8 cellular contexts compared by ENCODE assay signal in the genomic region with DNA sequence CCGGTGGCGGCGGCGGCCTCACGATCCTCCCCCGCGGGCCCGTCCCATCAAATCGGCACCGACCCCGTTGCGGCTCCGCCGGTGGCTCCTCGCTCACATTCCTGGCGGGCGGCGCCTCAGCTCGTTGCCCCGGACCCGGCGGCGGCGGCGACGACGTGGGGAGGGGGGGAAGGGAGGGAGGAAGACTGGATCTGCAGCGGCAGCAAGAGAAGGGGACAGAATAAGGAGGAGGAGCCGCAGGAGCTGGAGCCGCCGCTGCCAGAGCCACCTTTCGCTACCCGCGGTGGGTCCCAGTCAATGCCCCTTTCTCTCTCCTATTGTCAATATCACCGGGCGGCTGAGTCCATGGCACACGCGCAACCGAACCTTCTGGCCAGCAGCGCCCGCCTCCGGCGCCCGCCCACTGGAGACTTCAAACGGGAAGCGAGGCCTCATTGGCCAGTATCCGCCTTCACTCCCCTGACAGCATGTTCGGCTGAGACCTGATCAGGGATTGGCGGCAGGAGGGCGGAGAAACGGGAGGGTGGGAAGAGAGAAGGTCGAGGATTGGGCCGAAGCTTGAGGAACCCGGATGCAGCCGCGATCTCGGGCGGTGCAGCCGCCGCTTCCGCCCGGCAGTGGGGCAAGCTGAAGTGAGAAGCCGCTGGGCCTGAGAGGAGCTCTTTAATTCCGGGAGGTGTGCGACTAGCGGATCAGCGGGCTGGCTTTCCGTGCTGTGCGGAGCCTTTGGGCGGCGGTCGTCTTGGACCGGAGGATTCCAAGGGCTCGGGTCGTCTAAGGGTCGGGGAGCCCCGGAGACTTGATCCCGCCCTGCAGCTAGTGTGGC. TPM values are rescaled to one million over a fixed set of nuclear protein-coding genes. Genes with fewer than 3 reads are reported as not detected.
A peak's percentile ranks its signal among the peaks of the same experiment; 100 is the strongest.
DNase-seq lines count a peak whose midpoint lies in the region; ATAC-seq lines count a peak whose summit lies in the region.

A gene (minus strand): TSS at position 378 of the 826 bp plus-strand sequence. CDS start 3,692 bp downstream, outside the sequence.

- H3K4me1 Mint-ChIP-seq in dendritic cell treated with granulocyte-macrophage colony-stimulating factor and Interleukin-4, amounts not matched to agents 40 ng/mL and 50 ng/mL, for 4 days (ENCODE audit: low read depth) = peaks cover 22% of the 10 kb centered on the region

- H3K27me3 Mint-ChIP-seq in dendritic cell treated with granulocyte-macrophage colony-stimulating factor and Interleukin-4, amounts not matched to agents 40 ng/mL and 50 ng/mL, for 4 days = no peaks in the 10 kb centered on the region

- intact Hi-C loops in dendritic cell treated with granulocyte-macrophage colony-stimulating factor and Interleukin-4, amounts not matched to agents 40 ng/mL and 50 ng/mL, for 4 days (cut with micrococcal nuclease) = loop anchor here (1.0 to 5.0 kb wide), 3 partner anchors 71 to 156 kb away; no protein-coding TSS in a partner anchor

- peak within 1 kb of the TSS; percentile 93 for H3K4me3 Mint-ChIP-seq in dendritic cell treated with granulocyte-macrophage colony-stimulating factor and Interleukin-4, amounts not matched to agents 40 ng/mL and 50 ng/mL, for 4 days

- DNase-seq in C1 segment of cervical spinal cord (lab: John Stamatoyannopoulos, UW) = peak; percentile 80 to 99 (median 97)
- peak; percentile 97 for DNase-seq in NCI-H748 treated with DMSO at 0.1 percent for 48 hours (lab: John Stamatoyannopoulos, UW)
- peak; percentile 88 to 97 for DNase-seq in activated CD4-positive, alpha-beta T cell treated with anti-CD3 and anti-CD28 coated beads, Interleukin-2, amount 50 U/mL, for 24 hours (ENCODE audit: low read depth in 1 of 2, low spot score in 1 of 2)
- peak; percentile 99 for DNase-seq in left lobe of liver (ENCODE audit: low spot score)
- DNase-seq in stimulated activated CD4-positive, alpha-beta T cell treated with anti-CD3 and anti-CD28 coated beads, Interleukin-2, amount 100 ng/mL, for 4 hours (ENCODE audit: low read depth) = peak; percentile 97

- no peaks in the 10 kb centered on the region for H3K9me3 Mint-ChIP-seq in dendritic cell treated with granulocyte-macrophage colony-stimulating factor and Interleukin-4, amounts not matched to agents 40 ng/mL and 50 ng/mL, for 4 days

- H3K27ac Mint-ChIP-seq in dendritic cell treated with granulocyte-macrophage colony-stimulating factor and Interleukin-4, amounts not matched to agents 40 ng/mL and 50 ng/mL, for 4 days = peak within 1 kb of the TSS; percentile 94

- peak; percentile 95 for ATAC-seq in GM19372 (IDR thresholded peaks at IDR 0.05; ENCODE audit: low read depth, unreplicated experiment)
- peak; percentile 92 for ATAC-seq in HG03558 (IDR thresholded peaks at IDR 0.05; ENCODE audit: extremely low read depth, unreplicated experiment)
- ATAC-seq in left lobe of liver = peak; percentile 96

- H3K36me3 Mint-ChIP-seq in dendritic cell treated with granulocyte-macrophage colony-stimulating factor and Interleukin-4, amounts not matched to agents 40 ng/mL and 50 ng/mL, for 4 days (ENCODE audit: low read depth) = peaks cover 44% of the 10 kb centered on the region

RNA-seq across cellular contexts. Expression of the gene that starts here (rescaled TPM):
- 13.7 TPM for total RNA-seq in left lobe of liver

Comparison
In these comparisons a context has a peak if more than half of its experiments do, and no peak if none do; other contexts are left out.
1. Peak in every context shown above with its lines: DNase-seq and ATAC-seq.